In the genomic region with DNA sequence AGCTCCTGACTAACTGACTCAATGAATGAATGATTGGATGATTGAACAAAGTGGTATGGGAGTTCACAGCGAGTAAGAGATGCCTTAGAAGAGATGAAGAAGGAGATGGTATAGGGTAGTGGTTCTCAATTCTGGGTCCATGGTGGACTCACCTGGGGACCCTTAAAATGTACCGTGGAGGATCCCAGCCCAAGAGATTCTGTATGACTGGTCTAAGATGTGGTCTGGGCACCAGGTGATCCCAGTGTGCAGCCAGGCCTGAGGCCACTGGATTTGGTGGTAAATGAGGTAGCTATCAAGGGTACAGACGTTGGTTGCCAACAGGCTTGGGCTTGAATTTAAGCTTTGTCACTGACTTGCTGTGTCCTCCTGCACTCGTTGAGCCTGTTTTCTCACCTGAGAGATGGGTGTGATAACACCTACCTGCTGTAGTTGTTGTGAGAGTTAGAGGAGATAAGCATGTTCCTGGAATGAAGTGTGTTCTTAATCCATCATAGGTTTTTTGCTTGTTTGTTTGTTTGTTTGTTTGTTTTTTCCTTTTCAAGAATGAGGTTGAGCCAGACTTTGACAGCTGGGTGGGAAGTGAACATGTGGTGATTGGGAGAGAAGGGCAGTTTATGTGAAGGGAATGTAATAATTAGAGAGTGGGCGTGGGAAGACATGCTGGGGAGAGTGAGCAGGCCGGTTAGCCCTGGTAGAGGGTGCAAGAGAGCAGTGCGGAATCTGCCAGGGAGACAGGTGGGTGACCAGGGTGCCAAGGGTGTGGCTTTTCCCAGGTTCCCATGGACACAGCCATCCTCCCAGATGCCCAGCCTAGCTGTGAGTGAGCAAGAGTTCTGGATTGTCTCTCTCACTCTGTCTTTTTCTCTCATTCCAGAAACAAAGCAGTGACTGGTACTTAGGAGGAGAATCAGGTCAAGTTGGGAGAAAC, we compare ENCODE assay signal across 1 cellular context.
TF ChIP-seq lines count a peak whose summit lies in the region.

No MANE protein-coding gene starts in this region.

TF ChIP-seq in SK-N-SH, 30 proteins besides CTCF, POLR2A, EP300 and RAD21:
- TF ChIP-seq TEAD4 (IDR thresholded peaks at IDR 0.05; ENCODE audit: borderline replicate concordance, insufficient read depth) (no peak), EZH2phosphoT487 (IDR thresholded peaks at IDR 0.05; ENCODE audit: borderline replicate concordance, low read depth) (no peak), FOSL2 (IDR thresholded peaks at IDR 0.05; ENCODE audit: borderline replicate concordance, low read depth) (no peak)
TF ChIP-seq in SK-N-SH: peak in this region for 0.
